ENCODE assay signal across 1 cellular context in the genomic region with DNA sequence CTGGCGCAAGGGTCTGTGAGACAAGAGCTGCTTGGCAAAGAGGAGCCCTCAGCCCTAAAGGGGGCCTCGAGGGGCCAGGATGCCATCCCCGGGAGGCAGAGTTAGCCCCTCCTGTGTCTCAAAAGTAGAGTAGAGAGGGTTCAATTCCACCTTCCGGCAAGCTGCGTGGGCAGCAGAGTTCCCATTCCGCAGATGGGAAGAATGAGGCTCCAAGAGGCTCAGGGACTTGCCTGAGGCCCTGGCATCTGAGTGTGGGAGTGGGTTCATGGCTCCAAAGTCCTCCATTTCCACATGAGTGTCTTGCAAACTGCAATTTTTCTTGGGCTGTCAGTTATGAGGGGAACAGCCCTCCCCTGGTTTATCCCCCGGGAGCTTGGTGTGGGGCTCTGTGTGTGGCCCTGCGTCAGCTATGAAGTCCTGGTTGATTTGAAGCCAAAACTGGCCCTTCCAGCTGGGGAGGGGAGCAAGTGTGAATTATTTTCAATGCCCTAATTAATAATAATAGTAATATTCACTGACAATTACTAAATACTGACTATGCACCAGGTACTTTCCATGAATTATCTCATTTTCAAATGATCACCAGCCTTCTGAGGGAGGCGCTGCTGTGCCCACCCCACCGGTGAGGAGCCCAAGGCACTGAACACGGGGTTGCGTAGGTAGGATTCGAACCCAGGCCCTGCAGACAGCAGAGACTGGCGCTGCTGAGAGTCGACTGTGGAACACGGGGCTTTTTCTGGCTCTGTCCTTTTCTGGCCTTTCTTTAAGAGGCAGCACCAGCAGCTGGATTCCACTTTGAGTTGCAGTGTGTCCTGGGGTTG.
TF ChIP-seq lines count a peak whose summit lies in the region.

No MANE protein-coding gene starts in this region.

TF ChIP-seq in HCT116, 20 proteins besides CTCF, POLR2A, EP300 and RAD21 (continued from another document):
- TF ChIP-seq, protein P1, sequence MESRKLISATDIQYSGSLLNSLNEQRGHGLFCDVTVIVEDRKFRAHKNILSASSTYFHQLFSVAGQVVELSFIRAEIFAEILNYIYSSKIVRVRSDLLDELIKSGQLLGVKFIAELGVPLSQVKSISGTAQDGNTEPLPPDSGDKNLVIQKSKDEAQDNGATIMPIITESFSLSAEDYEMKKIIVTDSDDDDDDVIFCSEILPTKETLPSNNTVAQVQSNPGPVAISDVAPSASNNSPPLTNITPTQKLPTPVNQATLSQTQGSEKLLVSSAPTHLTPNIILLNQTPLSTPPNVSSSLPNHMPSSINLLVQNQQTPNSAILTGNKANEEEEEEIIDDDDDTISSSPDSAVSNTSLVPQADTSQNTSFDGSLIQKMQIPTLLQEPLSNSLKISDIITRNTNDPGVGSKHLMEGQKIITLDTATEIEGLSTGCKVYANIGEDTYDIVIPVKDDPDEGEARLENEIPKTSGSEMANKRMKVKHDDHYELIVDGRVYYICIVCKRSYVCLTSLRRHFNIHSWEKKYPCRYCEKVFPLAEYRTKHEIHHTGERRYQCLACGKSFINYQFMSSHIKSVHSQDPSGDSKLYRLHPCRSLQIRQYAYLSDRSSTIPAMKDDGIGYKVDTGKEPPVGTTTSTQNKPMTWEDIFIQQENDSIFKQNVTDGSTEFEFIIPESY (IDR thresholded peaks at IDR 0.05; ENCODE audit: extremely low read depth, insufficient replicate concordance, low read length) = no peak
- TF ChIP-seq CEBPB (IDR thresholded peaks at IDR 0.05; ENCODE audit: low read depth) (no peak), POLR2AphosphoS5 (IDR thresholded peaks at IDR 0.05; ENCODE audit: low read depth, low read length) (no peak), FOSL1 (IDR thresholded peaks at IDR 0.05; ENCODE audit: low read depth) (no peak), ELF1 (IDR thresholded peaks at IDR 0.05; ENCODE audit: borderline replicate concordance, low read depth) (no peak), CBX3 (IDR thresholded peaks at IDR 0.05; ENCODE audit: low read depth) (no peak), SRF (IDR thresholded peaks at IDR 0.05; ENCODE audit: low read depth) (no peak), EZH2phosphoT487 (IDR thresholded peaks at IDR 0.05; ENCODE audit: borderline replicate concordance) (no peak), EZH2 (IDR thresholded peaks at IDR 0.05) (no peak), ZNF274 (IDR thresholded peaks at IDR 0.05; ENCODE audit: low read depth, low read length) (no peak), JUND (IDR thresholded peaks at IDR 0.05) (no peak)
- TF ChIP-seq, protein P2, sequence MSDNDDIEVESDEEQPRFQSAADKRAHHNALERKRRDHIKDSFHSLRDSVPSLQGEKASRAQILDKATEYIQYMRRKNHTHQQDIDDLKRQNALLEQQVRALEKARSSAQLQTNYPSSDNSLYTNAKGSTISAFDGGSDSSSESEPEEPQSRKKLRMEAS (IDR thresholded peaks at IDR 0.05) = no peak
